Comparison of ENCODE assay signal across 8 cellular contexts in genomic region chr14:38255673-38256357, GRCh38. TPM values are rescaled to one million over a fixed set of nuclear protein-coding genes. Genes with fewer than 3 reads are reported as not detected.
DNase-seq lines count a peak whose midpoint lies in the region; ATAC-seq lines count a peak whose summit lies in the region.

A gene with protein sequence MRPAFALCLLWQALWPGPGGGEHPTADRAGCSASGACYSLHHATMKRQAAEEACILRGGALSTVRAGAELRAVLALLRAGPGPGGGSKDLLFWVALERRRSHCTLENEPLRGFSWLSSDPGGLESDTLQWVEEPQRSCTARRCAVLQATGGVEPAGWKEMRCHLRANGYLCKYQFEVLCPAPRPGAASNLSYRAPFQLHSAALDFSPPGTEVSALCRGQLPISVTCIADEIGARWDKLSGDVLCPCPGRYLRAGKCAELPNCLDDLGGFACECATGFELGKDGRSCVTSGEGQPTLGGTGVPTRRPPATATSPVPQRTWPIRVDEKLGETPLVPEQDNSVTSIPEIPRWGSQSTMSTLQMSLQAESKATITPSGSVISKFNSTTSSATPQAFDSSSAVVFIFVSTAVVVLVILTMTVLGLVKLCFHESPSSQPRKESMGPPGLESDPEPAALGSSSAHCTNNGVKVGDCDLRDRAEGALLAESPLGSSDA (minus strand): TSS chr14:38256093. CDS start chr14:38256022, 71 bp downstream.

- no CpG with 5 or more reads among the region's 60 CpGs for WGBS in trophoblast cell (ENCODE audit: extremely low coverage, insufficient coverage, insufficient read length)

- H2AFZ ChIP-seq in trophoblast cell (ENCODE audit: insufficient read depth, low read length, poor library complexity) = peak within 1 kb of the TSS; percentile 87

- H3K9ac ChIP-seq in trophoblast cell (ENCODE audit: low read length) = no peak within 1 kb of the TSS

- no peak within 1 kb of the TSS for H2BK120ac ChIP-seq in trophoblast cell (ENCODE audit: insufficient read depth, low read length, poor library complexity)

- peaks cover 25% of the 10 kb centered on the region for H3K27me3 ChIP-seq in trophoblast cell (ENCODE audit: insufficient read depth, low read length)

- no peaks in the 10 kb centered on the region for H3K36me3 Mint-ChIP-seq in activated T-helper 17 cell treated with anti-CD3 and anti-CD28 coated beads, Interleukin-2, amount 50 U/mL, for 72 hours (ENCODE audit: low read depth)

- H3K4me2 ChIP-seq in trophoblast cell (ENCODE audit: low read length) = peak within 1 kb of the TSS; percentile 80

- DNase-seq in D341Med (ENCODE audit: low spot score) (peak; percentile 27), cardiac septum (ENCODE audit: low spot score) (peak; percentile 89), trophoblast cell (no peak), DMS 273 treated with DMSO at 0.1 percent for 48 hours (lab: John Stamatoyannopoulos, UW) (no peak), pons (ENCODE audit: low spot score) (no peak)

- H2AK5ac ChIP-seq in trophoblast cell (ENCODE audit: low read length) = no peak within 1 kb of the TSS

- intact Hi-C loops in cardiac septum (cut with DNase I) = loop anchor here (2.0 to 5.0 kb wide), 2 partner anchors 55 to 111 kb away; no protein-coding TSS in a partner anchor

- no peak within 1 kb of the TSS for H4K12ac ChIP-seq in trophoblast cell (ENCODE audit: low read depth, low read length)

- no peak within 1 kb of the TSS for H3K23ac ChIP-seq in trophoblast cell (ENCODE audit: low read length)

- ATAC-seq in activated T-helper 17 cell treated with anti-CD3 and anti-CD28 coated beads, Interleukin-2, amount 50 U/mL, for 72 hours (replicated peaks) = peak; percentile 46
- ATAC-seq in HG02623 (IDR thresholded peaks at IDR 0.05; ENCODE audit: unreplicated experiment) (no peak), HG03108 (IDR thresholded peaks at IDR 0.05; ENCODE audit: unreplicated experiment) (no peak)

- H3K27ac Mint-ChIP-seq in activated T-helper 17 cell treated with anti-CD3 and anti-CD28 coated beads, Interleukin-2, amount 50 U/mL, for 72 hours = no peak within 1 kb of the TSS

- no peak within 1 kb of the TSS for H2BK12ac ChIP-seq in trophoblast cell (ENCODE audit: low read length)

- H3K4me3 Mint-ChIP-seq in activated T-helper 17 cell treated with anti-CD3 and anti-CD28 coated beads, Interleukin-2, amount 50 U/mL, for 72 hours = peak within 1 kb of the TSS; percentile 44

- H3K27ac ChIP-seq in trophoblast cell (ENCODE audit: low read depth, low read length) = no peak within 1 kb of the TSS

- H3K18ac ChIP-seq in trophoblast cell (ENCODE audit: low read length) = no peak within 1 kb of the TSS

- H3K27me3 Mint-ChIP-seq in activated T-helper 17 cell treated with anti-CD3 and anti-CD28 coated beads, Interleukin-2, amount 50 U/mL, for 72 hours = peaks cover 20% of the 10 kb centered on the region

- H3K4me1 ChIP-seq in trophoblast cell (ENCODE audit: control insufficient read depth in 1 of 2, insufficient read depth in 2 of 2, low read length in 2 of 2) = peaks cover 3 to 12% of the 10 kb centered on the region in 2 experiments

- H3K9me3 ChIP-seq in trophoblast cell (ENCODE audit: insufficient read depth, low read depth, low read length) = no peaks in the 10 kb centered on the region

- no peaks in the 10 kb centered on the region for H3K36me3 ChIP-seq in trophoblast cell (ENCODE audit: control insufficient read depth in 1 of 2, insufficient read depth in 2 of 2, low read length in 2 of 2)

- peak within 1 kb of the TSS; percentile 29 for H3K4me3 ChIP-seq in trophoblast cell (ENCODE audit: low read depth, low read length)

- no peaks in the 10 kb centered on the region for H3K9me3 Mint-ChIP-seq in activated T-helper 17 cell treated with anti-CD3 and anti-CD28 coated beads, Interleukin-2, amount 50 U/mL, for 72 hours

- no peak within 1 kb of the TSS for H4K91ac ChIP-seq in trophoblast cell (ENCODE audit: low read depth, low read length)

- H3K4ac ChIP-seq in trophoblast cell (ENCODE audit: low read depth, low read length) = no peak within 1 kb of the TSS

- H3K79me2 ChIP-seq in trophoblast cell (ENCODE audit: control insufficient read depth, insufficient read depth, low read length, poor library complexity) = no peaks in the 10 kb centered on the region

- H4K8ac ChIP-seq in trophoblast cell (ENCODE audit: low read depth, low read length) = no peak within 1 kb of the TSS

- H3K4me1 Mint-ChIP-seq in activated T-helper 17 cell treated with anti-CD3 and anti-CD28 coated beads, Interleukin-2, amount 50 U/mL, for 72 hours = no peaks in the 10 kb centered on the region

- no peaks in the 10 kb centered on the region for H3K79me1 ChIP-seq in trophoblast cell (ENCODE audit: low read length)

- no peak within 1 kb of the TSS for H3K14ac ChIP-seq in trophoblast cell (ENCODE audit: low read length)

- no peak within 1 kb of the TSS for H2BK5ac ChIP-seq in trophoblast cell (ENCODE audit: low read depth, low read length, poor library complexity)

RNA-seq across cellular contexts. Expression of the gene that starts here (rescaled TPM):
- not detected for total RNA-seq in activated T-helper 17 cell treated with anti-CD3 and anti-CD28 coated beads, Interleukin-2, amount 50 U/mL, for 72 hours
- total RNA-seq in cardiac septum = 31.9 TPM
- polyA plus RNA-seq in trophoblast cell (2013) = not detected in 2 replicates

Comparison
In these comparisons a context has a peak if more than half of its experiments do, and no peak if none do; other contexts are left out.
1. RNA of the gene that starts here (total RNA-seq): 31.9 TPM in cardiac septum (single experiment); not detected in activated T-helper 17 cell treated with anti-CD3 and anti-CD28 coated beads, Interleukin-2, amount 50 U/mL, for 72 hours; every median in the first group is over 10 times any median in the second.
2. Peak in ATAC-seq in activated T-helper 17 cell treated with anti-CD3 and anti-CD28 coated beads, Interleukin-2, amount 50 U/mL, for 72 hours; RNA of the gene not detected or under 1 TPM.
3. DNase-seq: peak in D341Med (single experiment) and cardiac septum (single experiment); none in trophoblast cell (0 of 2), DMS 273 treated with DMSO at 0.1 percent for 48 hours (single experiment) and pons (single experiment).